ENCODE assay signal across 9 cellular contexts in genomic region chr16:16021988-16022682, GRCh38.
DNase-seq lines count a peak whose midpoint lies in the region; ATAC-seq, FAIRE-seq and TF ChIP-seq lines count a peak whose summit lies in the region.
"Had no signal": no experiment of that assay in that cellular context is flagged by ENCODE, and none has a peak within 500 bp of the region (broad histone marks: within the 10 kb centered on the region; RNA-seq: fewer than 3 reads in every experiment).

No MANE protein-coding gene starts in this region.

- ATAC-seq in mucosa of descending colon = peak; percentile 96

- no peaks in the 10 kb centered on the region for H3K27me3 Mint-ChIP-seq in T-helper 2 cell treated with Interferon-gamma antibody and Interleukin-4, amounts not matched to agents 5 μg/mL and 100 μg/mL, for 36 hours (ENCODE audit: low read depth)
- H3K27me3 Mint-ChIP-seq: activated naive CD8-positive, alpha-beta T cell had no signal

- no peak overlapping the region for H3K4me3 ChIP-seq in mucosa of descending colon

- no peaks in the 10 kb centered on the region for H3K9me3 Mint-ChIP-seq in T-helper 2 cell treated with Interferon-gamma antibody and Interleukin-4, amounts not matched to agents 5 μg/mL and 100 μg/mL, for 36 hours

- no peak overlapping the region for H3K4me3 Mint-ChIP-seq in T-helper 2 cell treated with Interferon-gamma antibody and Interleukin-4, amounts not matched to agents 5 μg/mL and 100 μg/mL, for 36 hours
- H3K4me3 Mint-ChIP-seq: activated naive CD8-positive, alpha-beta T cell had no signal

- H3K27ac Mint-ChIP-seq in T-helper 2 cell treated with Interferon-gamma antibody and Interleukin-4, amounts not matched to agents 5 μg/mL and 100 μg/mL, for 36 hours = peak overlapping the region; percentile 38
- H3K27ac Mint-ChIP-seq: activated naive CD8-positive, alpha-beta T cell had no signal

- H3K9me3 ChIP-seq in mucosa of descending colon = no peaks in the 10 kb centered on the region

- H3K4me1 ChIP-seq in mucosa of descending colon (ENCODE audit: low read depth) = peaks cover 20% of the 10 kb centered on the region

- DNase-seq in T-helper 2 cell treated with Interferon-gamma antibody and Interleukin-4, amounts not matched to agents 5 μg/mL and 100 μg/mL, for 36 hours (ENCODE audit: low spot score) = no peak
- no peak for DNase-seq in T-helper 2 cell
- peak; percentile 21 for DNase-seq in SHP77 treated with DMSO at 0.1 percent for 48 hours (lab: John Stamatoyannopoulos, UW)
- DNase-seq in erythroblast (lab: John Stamatoyannopoulos, UW) = peak; percentile 96 to 97
- DNase-seq in mucosa of descending colon = peak; percentile 86 to 91 (median 87)
- peak; percentile 94 for DNase-seq in urothelium cell line (ENCODE audit: low spot score)
- DNase-seq in NCI-H2081 (lab: John Stamatoyannopoulos, UW) = no peak
- no peak for DNase-seq in NOMO-1 treated with DMSO at 0.1 percent for 48 hours (lab: John Stamatoyannopoulos, UW; ENCODE audit: unreplicated experiment)

- no peak for FAIRE-seq in urothelium cell line (lab: Jason Lieb, UNC)

- no peak for TF ChIP-seq CTCF in mucosa of descending colon (IDR thresholded peaks at IDR 0.05)

- peak; percentile 74 for TF ChIP-seq POLR2A in erythroblast (IDR thresholded peaks at IDR 0.05; ENCODE audit: low read length)

- H3K4me1 Mint-ChIP-seq in T-helper 2 cell treated with Interferon-gamma antibody and Interleukin-4, amounts not matched to agents 5 μg/mL and 100 μg/mL, for 36 hours (ENCODE audit: low read depth) = peaks cover 25% of the 10 kb centered on the region

- H3K36me3 Mint-ChIP-seq in T-helper 2 cell treated with Interferon-gamma antibody and Interleukin-4, amounts not matched to agents 5 μg/mL and 100 μg/mL, for 36 hours (ENCODE audit: low read depth) = peaks cover 40% of the 10 kb centered on the region

- intact Hi-C loops in mucosa of descending colon (cut with DNase I, micrococcal nuclease) = loop anchor here in 1 of 2 donors (10.0 kb wide), 1 partner anchor 137 kb away; the partner anchor contains the start of gene CEP20

- H3K36me3 ChIP-seq in mucosa of descending colon (ENCODE audit: low read depth) = no peaks in the 10 kb centered on the region

Comparison
In these comparisons a context has a peak if more than half of its experiments do, and no peak if none do; other contexts are left out.
1. DNase-seq: peak in SHP77 treated with DMSO at 0.1 percent for 48 hours (single experiment), erythroblast (2 of 2), mucosa of descending colon (3 of 3) and urothelium cell line (single experiment); none in T-helper 2 cell treated with Interferon-gamma antibody and Interleukin-4, amounts not matched to agents 5 μg/mL and 100 μg/mL, for 36 hours (single experiment), T-helper 2 cell (0 of 5), NCI-H2081 (0 of 2) and NOMO-1 treated with DMSO at 0.1 percent for 48 hours (single experiment).